36 cellular contexts compared by ENCODE assay signal in the genomic region with DNA sequence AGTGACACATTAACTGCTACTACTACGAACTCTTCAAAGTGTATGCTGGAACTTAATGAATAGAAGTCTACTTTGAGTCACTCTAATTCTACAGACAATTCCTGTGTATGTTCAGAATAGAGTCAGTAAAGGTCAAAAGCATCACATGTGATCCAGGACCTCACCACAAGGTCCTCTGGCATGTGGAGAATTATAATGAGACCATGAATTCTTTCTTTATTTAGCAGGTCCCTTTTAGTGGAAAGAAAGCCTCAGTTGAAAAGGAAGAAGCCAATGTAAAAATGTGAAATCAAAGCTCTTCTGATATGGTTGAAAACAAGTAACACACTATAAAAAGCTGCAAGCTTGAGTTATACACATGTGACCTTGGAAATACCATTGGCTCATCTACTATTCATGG.
"Had no signal": no experiment of that assay in that cellular context is flagged by ENCODE, and none has a peak within 500 bp of the region (broad histone marks: within the 10 kb centered on the region; RNA-seq: fewer than 3 reads in every experiment).

No MANE protein-coding gene starts in this region.

- H3K4me1 ChIP-seq: ascending aorta had no signal

- H3K27ac Mint-ChIP-seq: activated B cell treated with CpG ODN at 0.5 μM for 24 hours; activated CD4-positive, alpha-beta memory T cell treated with anti-CD3 and anti-CD28 coated beads, Interleukin-2, amount 10 ng/mL, durations not matched to agents 7 days and 5 days; activated CD4-positive, alpha-beta T cell treated with anti-CD3 and anti-CD28 coated beads, Interleukin-2, amount 10 ng/mL, durations not matched to agents 24 days and 14 days; activated CD8-positive, alpha-beta memory T cell treated with anti-CD3 and anti-CD28 coated beads, Interleukin-2, amount 10 ng/mL, durations not matched to agents 7 days and 5 days; activated CD8-positive, alpha-beta T cell treated with anti-CD3 and anti-CD28 coated beads, Interleukin-2, amount 10 ng/mL, durations not matched to agents 7 days and 5 days; activated naive CD4-positive, alpha-beta T cell treated with anti-CD3 and anti-CD28 coated beads, Interleukin-2, amount 10 ng/mL, durations not matched to agents 7 days and 5 days; activated naive CD4-positive, alpha-beta T cell treated with anti-CD3 and anti-CD28 coated beads, Interleukin-2, amount 50 U/mL, for 24 hours; activated naive CD8-positive, alpha-beta T cell; activated naive CD8-positive, alpha-beta T cell treated with anti-CD3 and anti-CD28 coated beads, Interleukin-2, amount 10 ng/mL, durations not matched to agents 7 days and 5 days; activated naive CD8-positive, alpha-beta T cell treated with anti-CD3 and anti-CD28 coated beads, Interleukin-2, amount 50 U/mL, for 24 hours; activated T-cell treated with anti-CD3 and anti-CD28 coated beads, Interleukin-2, amount 50 U/mL, for 24 hours; activated T-helper 2 cell treated with anti-CD3 and anti-CD28 coated beads, Interferon-gamma antibody, Interleukin-2, Interleukin-4, amounts not matched to agents 10 μg/mL and 5 μg/mL and 100 μg/mL, durations not matched to agents 14 hours and 24 hours and 36 hours; brain; T-helper 1 cell treated with Interleukin-12 subunit alpha and Interleukin-12 subunit beta and Interleukin-4 antibody, amounts not matched to agents 30 μg/mL and 1 μg/mL, for 36 hours; T-helper 2 cell treated with Interferon-gamma antibody and Interleukin-4, amounts not matched to agents 5 μg/mL and 100 μg/mL, for 36 hours had no signal

- H3K9me3 Mint-ChIP-seq: activated CD4-positive, alpha-beta T cell treated with anti-CD3 and anti-CD28 coated beads, Interleukin-2, amount 10 ng/mL, durations not matched to agents 24 days and 14 days had no signal

- DNase-seq: activated B cell treated with CpG ODN at 0.5 μM for 24 hours; activated CD4-positive, alpha-beta memory T cell treated with anti-CD3 and anti-CD28 coated beads, Interleukin-2, amount 10 ng/mL, durations not matched to agents 7 days and 5 days; activated CD4-positive, alpha-beta T cell treated with anti-CD3 and anti-CD28 coated beads for 4 hours; activated CD4-positive, alpha-beta T cell treated with anti-CD3 and anti-CD28 coated beads, Interleukin-2, amount 10 ng/mL, durations not matched to agents 24 days and 14 days; activated CD4-positive, alpha-beta T cell treated with anti-CD3 and anti-CD28 coated beads, Interleukin-2, amount 50 U/mL, for 1 hour; activated CD4-positive, alpha-beta T cell treated with anti-CD3 and anti-CD28 coated beads, Interleukin-2, amount 50 U/mL, for 4 hours; activated CD4-positive, CD25-positive, alpha-beta regulatory T cell treated with anti-CD3 and anti-CD28 coated beads, Interleukin-2, amount 50 U/mL, for 72 hours; activated CD8-positive, alpha-beta memory T cell treated with anti-CD3 and anti-CD28 coated beads for 24 hours; activated CD8-positive, alpha-beta memory T cell treated with anti-CD3 and anti-CD28 coated beads, Interleukin-2, amount 10 ng/mL, durations not matched to agents 7 days and 5 days; activated CD8-positive, alpha-beta memory T cell treated with anti-CD3 and anti-CD28 coated beads, Interleukin-2, amount 50 U/mL, for 48 hours; activated CD8-positive, alpha-beta T cell treated with anti-CD3 and anti-CD28 coated beads, Interleukin-2, amount 10 ng/mL, durations not matched to agents 7 days and 5 days; activated effector memory CD4-positive, alpha-beta T cell treated with Interleukin-2 at 50 U/mL for 16 hours; activated gamma-delta T cell; activated naive CD4-positive, alpha-beta T cell treated with anti-CD3 and anti-CD28 coated beads, Interleukin-2, amount 10 ng/mL, durations not matched to agents 7 days and 5 days; activated naive CD4-positive, alpha-beta T cell treated with Interleukin-2 at 50 U/mL for 16 hours; activated naive CD8-positive, alpha-beta T cell treated with anti-CD3 and anti-CD28 coated beads, Interleukin-2, amount 10 ng/mL, durations not matched to agents 7 days and 5 days; activated naive CD8-positive, alpha-beta T cell treated with anti-CD3 and anti-CD28 coated beads, Interleukin-2, amount 50 U/mL, for 24 hours; activated T-cell treated with anti-CD3 and anti-CD28 coated beads, Interleukin-2, amount 50 U/mL, for 24 hours; activated T-cell treated with anti-CD3 and anti-CD28 coated beads, Interleukin-2, amount 50 U/mL, for 48 hours; amygdala; anterior cingulate cortex; caudate nucleus; cerebellar nuclear complex; T-helper 1 cell; T-helper 2 cell; T-helper 9 cell had no signal

- H3K27ac ChIP-seq: ascending aorta, cardiac muscle cell, VCaP had no signal

- H3K36me3 ChIP-seq: ascending aorta, cardiac muscle cell had no signal

- H3K36me3 Mint-ChIP-seq: activated CD8-positive, alpha-beta memory T cell treated with anti-CD3 and anti-CD28 coated beads, Interleukin-2, amount 10 ng/mL, durations not matched to agents 7 days and 5 days; activated naive CD4-positive, alpha-beta T cell treated with anti-CD3 and anti-CD28 coated beads, Interleukin-2, amount 10 ng/mL, durations not matched to agents 7 days and 5 days; activated naive CD4-positive, alpha-beta T cell treated with anti-CD3 and anti-CD28 coated beads, Interleukin-2, amount 50 U/mL, for 24 hours; activated naive CD8-positive, alpha-beta T cell; activated naive CD8-positive, alpha-beta T cell treated with anti-CD3 and anti-CD28 coated beads, Interleukin-2, amount 10 ng/mL, durations not matched to agents 7 days and 5 days; brain had no signal

- H3K4me3 ChIP-seq: ascending aorta, cardiac muscle cell had no signal

- H3K4me3 Mint-ChIP-seq: activated B cell treated with CpG ODN at 0.5 μM for 24 hours; activated CD4-positive, alpha-beta memory T cell treated with anti-CD3 and anti-CD28 coated beads, Interleukin-2, amount 10 ng/mL, durations not matched to agents 7 days and 5 days; activated CD4-positive, alpha-beta T cell treated with anti-CD3 and anti-CD28 coated beads, Interleukin-2, amount 10 ng/mL, durations not matched to agents 24 days and 14 days; activated CD8-positive, alpha-beta memory T cell treated with anti-CD3 and anti-CD28 coated beads, Interleukin-2, amount 10 ng/mL, durations not matched to agents 7 days and 5 days; activated CD8-positive, alpha-beta T cell treated with anti-CD3 and anti-CD28 coated beads, Interleukin-2, amount 10 ng/mL, durations not matched to agents 7 days and 5 days; activated naive CD4-positive, alpha-beta T cell treated with anti-CD3 and anti-CD28 coated beads, Interleukin-2, amount 10 ng/mL, durations not matched to agents 7 days and 5 days; activated naive CD4-positive, alpha-beta T cell treated with anti-CD3 and anti-CD28 coated beads, Interleukin-2, amount 50 U/mL, for 24 hours; activated naive CD8-positive, alpha-beta T cell; activated naive CD8-positive, alpha-beta T cell treated with anti-CD3 and anti-CD28 coated beads, Interleukin-2, amount 10 ng/mL, durations not matched to agents 7 days and 5 days; activated naive CD8-positive, alpha-beta T cell treated with anti-CD3 and anti-CD28 coated beads, Interleukin-2, amount 50 U/mL, for 24 hours; activated T-cell treated with anti-CD3 and anti-CD28 coated beads, Interleukin-2, amount 50 U/mL, for 24 hours; brain; central memory CD8-positive, alpha-beta T cell; T-helper 1 cell treated with Interleukin-12 subunit alpha and Interleukin-12 subunit beta and Interleukin-4 antibody, amounts not matched to agents 30 μg/mL and 1 μg/mL, for 36 hours; T-helper 2 cell treated with Interferon-gamma antibody and Interleukin-4, amounts not matched to agents 5 μg/mL and 100 μg/mL, for 36 hours had no signal

- H3K27me3 ChIP-seq: ascending aorta, cardiac muscle cell had no signal

- H3K4me1 Mint-ChIP-seq: activated B cell treated with CpG ODN at 0.5 μM for 24 hours; activated CD4-positive, alpha-beta memory T cell treated with anti-CD3 and anti-CD28 coated beads, Interleukin-2, amount 10 ng/mL, durations not matched to agents 7 days and 5 days; activated CD4-positive, alpha-beta T cell treated with anti-CD3 and anti-CD28 coated beads, Interleukin-2, amount 10 ng/mL, durations not matched to agents 24 days and 14 days; activated CD8-positive, alpha-beta memory T cell treated with anti-CD3 and anti-CD28 coated beads, Interleukin-2, amount 10 ng/mL, durations not matched to agents 7 days and 5 days; activated naive CD4-positive, alpha-beta T cell treated with anti-CD3 and anti-CD28 coated beads, Interleukin-2, amount 10 ng/mL, durations not matched to agents 7 days and 5 days; activated naive CD4-positive, alpha-beta T cell treated with anti-CD3 and anti-CD28 coated beads, Interleukin-2, amount 50 U/mL, for 24 hours; activated naive CD8-positive, alpha-beta T cell treated with anti-CD3 and anti-CD28 coated beads, Interleukin-2, amount 10 ng/mL, durations not matched to agents 7 days and 5 days; activated naive CD8-positive, alpha-beta T cell treated with anti-CD3 and anti-CD28 coated beads, Interleukin-2, amount 50 U/mL, for 24 hours; brain; central memory CD8-positive, alpha-beta T cell had no signal

- H3K9me3 ChIP-seq: ascending aorta had no signal

- H3K27me3 Mint-ChIP-seq: activated B cell treated with CpG ODN at 0.5 μM for 24 hours; activated CD4-positive, alpha-beta memory T cell treated with anti-CD3 and anti-CD28 coated beads, Interleukin-2, amount 10 ng/mL, durations not matched to agents 7 days and 5 days; activated CD4-positive, alpha-beta T cell treated with anti-CD3 and anti-CD28 coated beads, Interleukin-2, amount 10 ng/mL, durations not matched to agents 24 days and 14 days; activated CD8-positive, alpha-beta memory T cell treated with anti-CD3 and anti-CD28 coated beads, Interleukin-2, amount 10 ng/mL, durations not matched to agents 7 days and 5 days; activated naive CD4-positive, alpha-beta T cell treated with anti-CD3 and anti-CD28 coated beads, Interleukin-2, amount 10 ng/mL, durations not matched to agents 7 days and 5 days; activated naive CD4-positive, alpha-beta T cell treated with anti-CD3 and anti-CD28 coated beads, Interleukin-2, amount 50 U/mL, for 24 hours; activated naive CD8-positive, alpha-beta T cell; activated naive CD8-positive, alpha-beta T cell treated with anti-CD3 and anti-CD28 coated beads, Interleukin-2, amount 10 ng/mL, durations not matched to agents 7 days and 5 days; activated naive CD8-positive, alpha-beta T cell treated with anti-CD3 and anti-CD28 coated beads, Interleukin-2, amount 50 U/mL, for 24 hours; activated T-cell treated with anti-CD3 and anti-CD28 coated beads, Interleukin-2, amount 50 U/mL, for 24 hours; brain; central memory CD8-positive, alpha-beta T cell had no signal
